ENCODE assay signal across 8 cellular contexts in the genomic region with DNA sequence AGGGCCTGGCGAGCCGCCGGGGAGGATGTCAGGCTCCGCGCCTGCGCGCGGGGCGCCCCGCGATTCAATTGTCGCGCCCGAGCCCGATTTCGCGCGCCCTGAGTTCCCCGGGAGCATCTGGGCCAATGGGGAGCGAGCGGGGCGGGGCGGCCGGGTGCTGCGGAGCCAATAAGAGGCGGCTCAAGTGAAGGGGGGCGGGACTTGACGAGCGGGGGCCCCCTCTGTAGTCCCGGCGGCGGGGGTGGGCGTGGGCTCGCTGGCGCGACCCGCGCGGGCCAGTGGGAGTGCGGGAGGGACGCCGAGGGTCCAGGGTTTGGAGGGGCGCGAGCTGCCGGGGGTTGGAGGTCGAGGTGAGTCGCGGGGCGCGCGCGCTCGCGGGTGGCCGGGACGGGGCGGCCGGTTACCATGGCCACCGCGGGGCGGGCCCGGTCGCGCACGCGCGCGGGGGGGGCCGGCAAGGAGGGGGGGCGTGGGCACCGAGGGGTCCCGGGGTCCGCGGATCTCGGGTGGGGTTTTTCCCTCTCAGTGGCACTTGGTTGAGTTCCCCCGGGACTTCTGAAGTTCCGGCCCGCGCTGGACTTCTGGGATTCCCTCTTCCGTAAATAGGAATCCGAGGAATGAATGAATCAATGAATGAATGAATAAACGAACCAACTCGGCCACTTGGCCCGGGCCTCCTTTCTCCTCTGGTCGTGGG. TPM values are rescaled to one million over a fixed set of nuclear protein-coding genes. Genes with fewer than 3 reads are reported as not detected.
DNase-seq lines count a peak whose midpoint lies in the region; ATAC-seq and TF ChIP-seq lines count a peak whose summit lies in the region.

No MANE protein-coding gene starts in this region.

- H3K4me3 ChIP-seq in colonic mucosa, result peak overlapping the region; percentile 80

- peaks cover 12% of the 10 kb centered on the region for H3K4me1 ChIP-seq in colonic mucosa

- no peak overlapping the region for H3K27ac ChIP-seq in colonic mucosa

- peak; percentile 97 for DNase-seq in AG08395 (ENCODE audit: low spot score)
- DNase-seq in GM19238 (ENCODE audit: insufficient read length, low spot score), result peak; percentile 99
- DNase-seq in NCI-H526 (lab: John Stamatoyannopoulos, UW), result peak; percentile 39 to 92
- DNase-seq in activated CD4-positive, alpha-beta T cell treated with anti-CD3 and anti-CD28 coated beads for 48 hours, result peak; percentile 97
- peak; percentile 93 for DNase-seq in colonic mucosa
- DNase-seq in left kidney (ENCODE audit: low read depth, low spot score), result peak; percentile 97
- peak; percentile 86 to 96 (median 90) for DNase-seq in stimulated activated CD4-positive, alpha-beta T cell treated with anti-CD3 and anti-CD28 coated beads, Interleukin-1b, Interleukin-23, amount 100 ng/mL, for 24 hours (ENCODE audit: low read depth in 4 of 4, low spot score in 1 of 4)

- H3K27me3 ChIP-seq in colonic mucosa, result no peaks in the 10 kb centered on the region

- peak; percentile 61 for ATAC-seq in HG03457 (IDR thresholded peaks at IDR 0.05; ENCODE audit: unreplicated experiment)

- H3K9ac ChIP-seq in colonic mucosa (ENCODE audit: low read depth in 2 of 2, low read length in 2 of 2), result peak overlapping the region; percentile 35 to 38

- intact Hi-C loops in colonic mucosa (cut with DNase I), result loop anchor here (2.0 kb wide), 1 partner anchor 37 kb away; no protein-coding TSS in a partner anchor

- TF ChIP-seq CTCF in colonic mucosa (IDR thresholded peaks at IDR 0.05), result no peak

- no peaks in the 10 kb centered on the region for H3K9me3 ChIP-seq in colonic mucosa

- no peaks in the 10 kb centered on the region for H3K36me3 ChIP-seq in colonic mucosa

RNA-seq across cellular contexts. Expression of gene UHRF1, which starts 0.7 kb away (rescaled TPM):
- total RNA-seq in colonic mucosa, result 10 to 100 TPM in 1 of 2 donors, 1 to 10 TPM in 1; 6.3 to 48.5 TPM

RNA-seq across cellular contexts. Expression of gene ARRDC5, which starts 7.3 kb away (rescaled TPM):
- total RNA-seq in colonic mucosa, result under 1 TPM in 1 of 2 donors, not detected in 1; 0.15 TPM

RNA-seq across cellular contexts. Expression of gene PLIN3, which starts 42.6 kb away (rescaled TPM):
- total RNA-seq in colonic mucosa, result 100 to 1,000 TPM; 110 TPM

RNA-seq across cellular contexts. Expression of gene KDM4B, which starts 58.9 kb away (rescaled TPM):
- total RNA-seq in colonic mucosa, result 10 to 100 TPM; 35.2 to 52.9 TPM
